ENCODE assay signal across 8 cellular contexts in genomic region chr2:74334931-74335333, GRCh38. TPM values are rescaled to one million over a fixed set of nuclear protein-coding genes. Genes with fewer than 3 reads are reported as not detected.
DNase-seq lines count a peak whose midpoint lies in the region; ATAC-seq, FAIRE-seq and TF ChIP-seq lines count a peak whose summit lies in the region.

No MANE protein-coding gene starts in this region.

- WGBS in HepG2 (ENCODE audit: low lambda C conversion rate): 27% methylated on average over 3 of the region's 3 CpGs

- no TSS peak for BruUV-seq in HepG2 (replicated peaks; lab: Mats Ljungman, UMichigan)

- TF ChIP-seq CTCF in choroid plexus epithelial cell (conservative IDR thresholded peaks at IDR 0.05; ENCODE audit: low read depth, low read length) (peak; percentile 93), HepG2 (CRISPR knock-in tag; IDR thresholded peaks at IDR 0.05) (peak; percentile 92)

- H3K27ac ChIP-seq in HepG2 (ENCODE audit: extremely low read length, insufficient read depth, low read length): no peak overlapping the region

- no peak overlapping the region for H3K9ac ChIP-seq in HepG2 (ENCODE audit: insufficient read depth, low read depth, low read length)

- no peaks in the 10 kb centered on the region for H3K4me1 ChIP-seq in HepG2 (ENCODE audit: insufficient read depth, low read length)

- H4K20me1 ChIP-seq in HepG2 (ENCODE audit: insufficient read depth, low read length): no peaks in the 10 kb centered on the region

- ATAC-seq in GM21717 (IDR thresholded peaks at IDR 0.05; ENCODE audit: unreplicated experiment): peak; percentile 52
- ATAC-seq in HepG2: peak; percentile 89
- no peak for ATAC-seq in HG02571 (IDR thresholded peaks at IDR 0.05; ENCODE audit: unreplicated experiment)

- DNase-seq in AG20443 (ENCODE audit: low spot score) (peak; percentile 90), NCI-H345 treated with DMSO at 0.1 percent for 48 hours (lab: John Stamatoyannopoulos, UW; ENCODE audit: unreplicated experiment) (peak; percentile 21), choroid plexus epithelial cell (ENCODE audit: low read depth) (peak; percentile 84), HepG2 (ENCODE audit: low spot score) (peak; percentile 59)
- peak; percentile 80 for DNase-seq in activated CD4-positive, alpha-beta T cell treated with anti-CD3 and anti-CD28 coated beads for 48 hours
- peak; percentile 64 to 77 for DNase-seq in stimulated activated CD4-positive, alpha-beta T cell treated with anti-CD3 and anti-CD28 coated beads, Interleukin-4, amount 100 ng/mL, for 48 hours (ENCODE audit: low read depth in 2 of 2)

- TF ChIP-seq POLR2A in HepG2 (IDR thresholded peaks at IDR 0.05; ENCODE audit: insufficient read depth in 1 of 2, low read depth in 2 of 2, low read length in 2 of 2): no peak

- H3K4me2 ChIP-seq in HepG2 (ENCODE audit: low read depth, low read length): no peak overlapping the region

- H3K27me3 ChIP-seq in HepG2 (ENCODE audit: control insufficient read depth in 1 of 2, insufficient read depth in 2 of 2, low read length in 2 of 2): no peaks in the 10 kb centered on the region

- peak; percentile 87 for FAIRE-seq in HepG2 (lab: Jason Lieb, UNC)

- H3K9me3 ChIP-seq in HepG2 (ENCODE audit: low read length): no peaks in the 10 kb centered on the region

- H2AFZ ChIP-seq in HepG2 (ENCODE audit: low read length): no peak overlapping the region

- TF ChIP-seq EP300 in HepG2 (IDR thresholded peaks at IDR 0.05; ENCODE audit: low read depth in 2 of 2, low read length in 2 of 2) (no peak), HepG2 (CRISPR knock-in tag; IDR thresholded peaks at IDR 0.05; ENCODE audit: borderline replicate concordance) (no peak)

- H3K36me3 ChIP-seq in HepG2 (replicated peaks in 1 of 2; ENCODE audit: control insufficient read depth in 1 of 2, insufficient read depth in 2 of 2, low read length in 2 of 2): no peaks in the 10 kb centered on the region

- TF ChIP-seq RAD21 in HepG2 (CRISPR knock-in tag; IDR thresholded peaks at IDR 0.05): peak; percentile 65

- no peaks in the 10 kb centered on the region for H3K79me2 ChIP-seq in HepG2 (ENCODE audit: insufficient read depth, low read length)

- in situ Hi-C loops in HepG2 (cut with HindIII; ENCODE audit: extremely low pct_ligation_motif_present, low pct_unique_long_range_greater_than_20kb): loop anchor here (5.0 kb wide), 1 partner anchor 73 kb away; no protein-coding TSS in a partner anchor

- POLR2A ChIA-PET in HepG2 (lab: Yijun Ruan, JAX): no interaction called here

- intact Hi-C loops in HepG2 (cut with micrococcal nuclease; ENCODE audit: unreplicated experiment): loop anchor here (1.0 to 5.0 kb wide), 3 partner anchors 57 to 84 kb away; no protein-coding TSS in a partner anchor

- CTCF ChIA-PET in HepG2 (lab: Yijun Ruan, JAX; ENCODE audit: low intra/inter-chr PET ratio, low total read pairs): interaction anchor here (0.8 to 1.5 kb wide), 7 partner anchors 57 to 511 kb away, joined by 3 to 25 read pairs (median 4); no protein-coding TSS in a partner anchor

- H3K4me3 ChIP-seq in choroid plexus epithelial cell (ENCODE audit: low read depth, low read length) (no peak overlapping the region), HepG2 (replicated peaks in 1 of 3; ENCODE audit: insufficient read depth in 1 of 3, low read depth in 2 of 3, low read length in 3 of 3) (no peak overlapping the region)

TF ChIP-seq in HepG2, 621 proteins besides CTCF, POLR2A, EP300 and RAD21 (continues in another document):
- peak; percentile 51; the same call in 1 of the 2 replicates for TF ChIP-seq PPARG (CRISPR knock-in tag; conservative IDR thresholded peaks at IDR 0.05)
- peak; percentile 6; the same call in 1 of the 2 replicates for TF ChIP-seq SOX5 (CRISPR knock-in tag; IDR thresholded peaks at IDR 0.05; ENCODE audit: borderline replicate concordance)
- TF ChIP-seq YEATS2 (CRISPR knock-in tag; IDR thresholded peaks at IDR 0.05; ENCODE audit: borderline replicate concordance): peak; percentile 37; the same call in 1 of the 2 replicates
- TF ChIP-seq USF2 (IDR thresholded peaks at IDR 0.05; ENCODE audit: low read depth, low read length): peak; percentile 42; the same call in 1 of the 2 replicates
- TF ChIP-seq USF2 (CRISPR knock-in tag; IDR thresholded peaks at IDR 0.05; ENCODE audit: borderline replicate concordance): no peak
- no peak for TF ChIP-seq NFYB (CRISPR knock-in tag; IDR thresholded peaks at IDR 0.05)
- no peak for TF ChIP-seq HOXA5 (CRISPR knock-in tag; IDR thresholded peaks at IDR 0.05)
- peak; percentile 77 for TF ChIP-seq XRCC5 (optimal IDR thresholded peaks at IDR 0.05; ENCODE audit: low read length)
- TF ChIP-seq SALL1 (CRISPR knock-in tag; IDR thresholded peaks at IDR 0.05): peak; percentile 25; the same call in 1 of the 2 replicates
- TF ChIP-seq NFKBIZ (CRISPR knock-in tag; IDR thresholded peaks at IDR 0.05): no peak

RNA-seq across cellular contexts. Expression of gene SLC4A5, which starts 8.3 kb away (rescaled TPM):
- total RNA-seq in HepG2 (2016; rRNA removed; fragmentation: Illumina TruSeq; extraction: Trizol): 0.25 TPM in 1 of 2 replicates, not detected in the other
- not detected in 2 replicates for total RNA-seq in HepG2 (2016; cell fraction: cytosol; rRNA removed; fragmentation: Illumina TruSeq; extraction: Trizol; ENCODE audit: low read depth)
- 0.09 TPM in 1 of 2 replicates, not detected in the other for total RNA-seq in HepG2 (2016; cell fraction: insoluble cytoplasmic fraction; rRNA removed; fragmentation: Illumina TruSeq; extraction: Trizol)
- not detected in 2 replicates for total RNA-seq in HepG2 (2016; cell fraction: membrane; rRNA removed; fragmentation: Illumina TruSeq; extraction: Trizol)
- 0.34 and 0.53 TPM in 2 replicates for total RNA-seq in HepG2 (2016; cell fraction: nucleus; rRNA removed; fragmentation: Illumina TruSeq; extraction: Trizol)
- 0.50 and 0.51 TPM in 2 replicates for polyA plus RNA-seq in HepG2 (2011; rRNA removed)
- 0.01 TPM in 1 of 2 replicates, not detected in the other for polyA plus RNA-seq in HepG2 (2011; cell fraction: cytosol; rRNA removed)
- 0.14 and 0.74 TPM in 2 replicates for polyA plus RNA-seq in HepG2 (2011; cell fraction: nucleus; rRNA removed)
- 0.74 and 0.93 TPM in 2 replicates for polyA plus RNA-seq in HepG2 (2012)
- not detected in 2 replicates for polyA plus RNA-seq in HepG2 (2016; cell fraction: cytosol; fragmentation: Illumina TruSeq; extraction: Trizol; ENCODE audit: low read depth)
- 0.49 TPM in 1 of 2 replicates, not detected in the other for polyA plus RNA-seq in HepG2 (2016; cell fraction: insoluble cytoplasmic fraction; fragmentation: Illumina TruSeq; extraction: Trizol; ENCODE audit: low read depth)
- not detected in 2 replicates for polyA plus RNA-seq in HepG2 (2016; cell fraction: membrane; fragmentation: Illumina TruSeq; extraction: Trizol; ENCODE audit: low read depth)
- 0.30 and 1.1 TPM in 2 replicates for polyA plus RNA-seq in HepG2 (2016; cell fraction: nucleus; fragmentation: Illumina TruSeq; extraction: Trizol; ENCODE audit: insufficient read depth, low read depth)
- polyA minus RNA-seq in HepG2 (2011; rRNA and poly(A)+ RNA removed; ENCODE audit: low replicate concordance): 0.26 and 0.56 TPM in 2 replicates
- polyA minus RNA-seq in HepG2 (2011; cell fraction: cytosol; rRNA and poly(A)+ RNA removed): 0.09 TPM in 1 of 2 replicates, not detected in the other
- polyA minus RNA-seq in HepG2 (2011; cell fraction: nucleus; rRNA and poly(A)+ RNA removed): 1.0 and 1.1 TPM in 2 replicates

RNA-seq across cellular contexts. Expression of gene DCTN1, which starts 45.2 kb away (rescaled TPM):
- total RNA-seq in HepG2 (2016; rRNA removed; fragmentation: Illumina TruSeq; extraction: Trizol): 109 and 122 TPM in 2 replicates
- 7.7 and 11.2 TPM in 2 replicates for total RNA-seq in HepG2 (2016; cell fraction: cytosol; rRNA removed; fragmentation: Illumina TruSeq; extraction: Trizol; ENCODE audit: low read depth)
- 94.1 and 122 TPM in 2 replicates for total RNA-seq in HepG2 (2016; cell fraction: insoluble cytoplasmic fraction; rRNA removed; fragmentation: Illumina TruSeq; extraction: Trizol)
- 18.0 and 20.5 TPM in 2 replicates for total RNA-seq in HepG2 (2016; cell fraction: membrane; rRNA removed; fragmentation: Illumina TruSeq; extraction: Trizol)
- total RNA-seq in HepG2 (2016; cell fraction: nucleus; rRNA removed; fragmentation: Illumina TruSeq; extraction: Trizol): 55.1 and 60.1 TPM in 2 replicates
- polyA plus RNA-seq in HepG2 (2011; rRNA removed): 73.2 and 82.4 TPM in 2 replicates
- 54.6 and 71.3 TPM in 2 replicates for polyA plus RNA-seq in HepG2 (2011; cell fraction: cytosol; rRNA removed)
- 141 and 144 TPM in 2 replicates for polyA plus RNA-seq in HepG2 (2011; cell fraction: nucleus; rRNA removed)
- 72.2 and 76.7 TPM in 2 replicates for polyA plus RNA-seq in HepG2 (2012)
- polyA plus RNA-seq in HepG2 (2016; cell fraction: cytosol; fragmentation: Illumina TruSeq; extraction: Trizol; ENCODE audit: low read depth): 8.1 and 9.5 TPM in 2 replicates
- polyA plus RNA-seq in HepG2 (2016; cell fraction: insoluble cytoplasmic fraction; fragmentation: Illumina TruSeq; extraction: Trizol; ENCODE audit: low read depth): 106 and 136 TPM in 2 replicates
- polyA plus RNA-seq in HepG2 (2016; cell fraction: membrane; fragmentation: Illumina TruSeq; extraction: Trizol; ENCODE audit: low read depth): 20.1 and 26.0 TPM in 2 replicates
- polyA plus RNA-seq in HepG2 (2016; cell fraction: nucleus; fragmentation: Illumina TruSeq; extraction: Trizol; ENCODE audit: insufficient read depth, low read depth): 119 and 130 TPM in 2 replicates
- polyA minus RNA-seq in HepG2 (2011; rRNA and poly(A)+ RNA removed; ENCODE audit: low replicate concordance): 266 and 308 TPM in 2 replicates
- polyA minus RNA-seq in HepG2 (2011; cell fraction: cytosol; rRNA and poly(A)+ RNA removed): 81.1 and 87.7 TPM in 2 replicates
- 62.1 and 69.7 TPM in 2 replicates for polyA minus RNA-seq in HepG2 (2011; cell fraction: nucleus; rRNA and poly(A)+ RNA removed)

Comparison
In these comparisons a context has a peak if more than half of its experiments do, and no peak if none do; other contexts are left out.
1. DNase-seq: peak in every context shown above with its lines; median percentile 90 in AG20443; 84 in choroid plexus epithelial cell; 80 in activated CD4-positive, alpha-beta T cell treated with anti-CD3 and anti-CD28 coated beads for 48 hours; 70 in stimulated activated CD4-positive, alpha-beta T cell treated with anti-CD3 and anti-CD28 coated beads, Interleukin-4, amount 100 ng/mL, for 48 hours; 59 in HepG2; 21 in NCI-H345 treated with DMSO at 0.1 percent for 48 hours.